ENCODE assay signal across 28 cellular contexts in genomic region chr3:115709931-115710330, GRCh38.
"Had no signal": no experiment of that assay in that cellular context is flagged by ENCODE, and none has a peak within 500 bp of the region (broad histone marks: within the 10 kb centered on the region; RNA-seq: fewer than 3 reads in every experiment).

No MANE protein-coding gene starts in this region.

- H3K27ac ChIP-seq: breast epithelium, coronary artery, dorsolateral prefrontal cortex, gastroesophageal sphincter, neutrophil, right lobe of liver, thyroid gland, upper lobe of left lung had no signal

- H3K36me3 ChIP-seq: breast epithelium, gastroesophageal sphincter, neutrophil, ovary, right lobe of liver, thyroid gland, upper lobe of left lung had no signal

- H3K4me3 ChIP-seq: breast epithelium, dorsolateral prefrontal cortex, gastroesophageal sphincter, ovary, right lobe of liver, thyroid gland, upper lobe of left lung had no signal

- FAIRE-seq: kidney had no signal

- H3K9me3 ChIP-seq: breast epithelium, gastroesophageal sphincter, neutrophil, ovary, right lobe of liver, thyroid gland, upper lobe of left lung had no signal

- ATAC-seq: gastroesophageal sphincter; left colon; right lobe of liver; stimulated activated memory B cell treated with anti-CD40 and anti-IgM and Interleukin-4, amounts not matched to agents 10 μg/mL and 1 μg/mL and 100 μg/mL, for 72 hours; stimulated activated naive CD8-positive, alpha-beta T cell treated with anti-CD3 and anti-CD28 coated beads, Interleukin-15, amount 100 ng/mL, for 72 hours; T-cell had no signal

- DNase-seq: activated CD4-positive, alpha-beta memory T cell treated with anti-CD3 and anti-CD28 coated beads for 36 hours; activated CD4-positive, alpha-beta T cell treated with anti-CD3 and anti-CD28 coated beads, Interleukin-2, amount 10 ng/mL, durations not matched to agents 24 days and 14 days; activated CD4-positive, CD25-positive, alpha-beta regulatory T cell treated with anti-CD3 and anti-CD28 coated beads, Interleukin-2, amount 50 U/mL, for 72 hours; activated CD8-positive, alpha-beta memory T cell treated with anti-CD3 and anti-CD28 coated beads, Interleukin-2, amount 50 U/mL, for 4 hours; activated gamma-delta T cell; activated naive CD4-positive, alpha-beta T cell treated with anti-CD3 and anti-CD28 coated beads, Interleukin-2, amount 50 U/mL, for 16 hours; activated T-cell treated with anti-CD3 and anti-CD28 coated beads, Interleukin-2, amount 50 U/mL, for 1 hour; dorsolateral prefrontal cortex; effector memory CD4-positive, alpha-beta T cell; hippocampal formation; kidney; left colon; mammary epithelial cell; naive B cell; nephron progenitor cell; ovary; right lobe of liver; stimulated activated CD4-positive, alpha-beta T cell treated with anti-CD3 and anti-CD28 coated beads, Interleukin-12 subunit alpha, Interleukin-12 subunit beta, amount 100 ng/mL, for 4 hours; stimulated activated CD4-positive, alpha-beta T cell treated with anti-CD3 and anti-CD28 coated beads, Interleukin-4, amount 100 ng/mL, for 1 hour; stimulated activated naive CD8-positive, alpha-beta T cell treated with anti-CD3 and anti-CD28 coated beads, Interleukin-15, amount 100 ng/mL, for 72 hours; T-cell; thyroid gland; upper lobe of left lung had no signal
